ENCODE assay signal across 14 cellular contexts in the genomic region with DNA sequence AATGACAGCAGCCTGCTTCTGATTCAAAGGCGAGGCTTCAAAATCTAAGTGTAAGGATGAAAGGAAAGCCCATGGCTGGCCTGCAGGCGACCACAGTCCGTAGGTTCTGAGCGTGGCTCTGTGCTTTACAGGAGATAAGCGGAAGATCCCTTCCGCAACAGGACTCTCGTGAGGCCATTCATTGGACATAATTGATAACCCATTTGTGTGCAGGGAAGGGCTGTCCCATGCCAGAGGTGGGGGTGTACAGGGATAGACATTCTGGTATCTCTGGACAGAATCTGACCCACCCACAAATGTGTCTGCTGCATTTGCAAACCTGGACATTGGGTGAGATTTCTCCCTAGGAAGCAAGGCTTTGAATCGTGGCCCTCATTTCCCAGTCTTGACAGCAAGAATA.
"Had no signal": no experiment of that assay in that cellular context is flagged by ENCODE, and none has a peak within 500 bp of the region (broad histone marks: within the 10 kb centered on the region; RNA-seq: fewer than 3 reads in every experiment).

No MANE protein-coding gene starts in this region.

- DNase-seq: activated effector memory CD4-positive, alpha-beta T cell treated with Interleukin-2 at 50 U/mL for 16 hours; activated naive CD4-positive, alpha-beta T cell treated with anti-CD3 and anti-CD28 coated beads, Interleukin-2, amount 50 U/mL, for 16 hours; activated T-cell treated with anti-CD3 and anti-CD28 coated beads, Interleukin-2, amount 50 U/mL, for 4 hours; hypothalamus; kidney glomerular epithelial cell; ovary; stimulated activated CD4-positive, alpha-beta T cell treated with anti-CD3 and anti-CD28 coated beads, Interleukin-12 subunit alpha, Interleukin-12 subunit beta, amount 100 ng/mL, for 4 hours; stimulated activated CD4-positive, alpha-beta T cell treated with anti-CD3 and anti-CD28 coated beads, Interleukin-2, amount 100 ng/mL, for 24 hours; SW 1271 had no signal

- H3K9me3 Mint-ChIP-seq: activated T-cell treated with anti-CD3 and anti-CD28 coated beads, Interleukin-2, amount 50 U/mL, for 4 hours; neural crest cell had no signal

- ATAC-seq: activated T-cell treated with anti-CD3 and anti-CD28 coated beads, Interleukin-2, amount 50 U/mL, for 4 hours; esophagus mucosa had no signal

- FAIRE-seq: astrocyte, endometrium had no signal

- H3K4me3 Mint-ChIP-seq: activated T-cell treated with anti-CD3 and anti-CD28 coated beads, Interleukin-2, amount 50 U/mL, for 4 hours had no signal

- H3K9me3 ChIP-seq: ovary, tibial nerve had no signal

- H3K4me3 ChIP-seq: ovary, tibial nerve had no signal

- H3K27ac ChIP-seq: ovary had no signal

- H3K36me3 ChIP-seq: ovary, tibial nerve had no signal

- H3K27me3 ChIP-seq: ovary, tibial nerve had no signal
